In the genomic region with DNA sequence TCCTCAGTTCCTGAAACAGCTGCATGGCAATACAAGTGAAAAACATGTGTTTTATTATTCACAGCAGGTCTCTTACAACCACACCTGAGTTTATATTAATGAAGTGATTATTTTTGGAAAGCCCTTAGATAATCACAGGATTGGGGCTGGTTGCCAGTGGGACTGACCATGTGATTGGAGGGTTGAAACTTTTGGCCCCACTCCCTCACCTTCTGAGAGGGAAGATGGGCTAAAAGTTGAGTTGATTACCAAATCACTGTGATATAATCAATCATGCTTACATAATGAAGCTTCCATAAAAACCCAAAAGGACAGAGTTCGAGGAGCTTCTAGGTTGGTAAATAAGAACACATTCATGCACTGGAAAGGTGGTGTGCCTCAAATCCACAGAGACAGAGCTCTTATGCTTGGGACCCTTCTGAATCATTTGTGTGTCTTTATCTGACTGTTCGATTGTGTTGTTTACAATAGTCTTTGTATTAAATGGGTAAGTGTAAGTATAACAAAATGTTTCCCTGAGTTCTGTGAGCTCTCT, we compare ENCODE assay signal across 1 cellular context.
TF ChIP-seq lines count a peak whose summit lies in the region.

No MANE protein-coding gene starts in this region.

TF ChIP-seq in K562, 482 proteins besides CTCF, POLR2A, EP300 and RAD21 (continued from another document):
- TF ChIP-seq, protein P1, sequence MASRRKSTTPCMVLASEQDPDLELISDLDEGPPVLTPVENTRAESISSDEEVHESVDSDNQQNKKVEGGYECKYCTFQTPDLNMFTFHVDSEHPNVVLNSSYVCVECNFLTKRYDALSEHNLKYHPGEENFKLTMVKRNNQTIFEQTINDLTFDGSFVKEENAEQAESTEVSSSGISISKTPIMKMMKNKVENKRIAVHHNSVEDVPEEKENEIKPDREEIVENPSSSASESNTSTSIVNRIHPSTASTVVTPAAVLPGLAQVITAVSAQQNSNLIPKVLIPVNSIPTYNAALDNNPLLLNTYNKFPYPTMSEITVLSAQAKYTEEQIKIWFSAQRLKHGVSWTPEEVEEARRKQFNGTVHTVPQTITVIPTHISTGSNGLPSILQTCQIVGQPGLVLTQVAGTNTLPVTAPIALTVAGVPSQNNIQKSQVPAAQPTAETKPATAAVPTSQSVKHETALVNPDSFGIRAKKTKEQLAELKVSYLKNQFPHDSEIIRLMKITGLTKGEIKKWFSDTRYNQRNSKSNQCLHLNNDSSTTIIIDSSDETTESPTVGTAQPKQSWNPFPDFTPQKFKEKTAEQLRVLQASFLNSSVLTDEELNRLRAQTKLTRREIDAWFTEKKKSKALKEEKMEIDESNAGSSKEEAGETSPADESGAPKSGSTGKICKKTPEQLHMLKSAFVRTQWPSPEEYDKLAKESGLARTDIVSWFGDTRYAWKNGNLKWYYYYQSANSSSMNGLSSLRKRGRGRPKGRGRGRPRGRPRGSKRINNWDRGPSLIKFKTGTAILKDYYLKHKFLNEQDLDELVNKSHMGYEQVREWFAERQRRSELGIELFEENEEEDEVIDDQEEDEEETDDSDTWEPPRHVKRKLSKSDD (conservative IDR thresholded peaks at IDR 0.05; ENCODE audit: low read length), result no peak
- no peak for TF ChIP-seq DNMT1 (IDR thresholded peaks at IDR 0.05)
- no peak for TF ChIP-seq ZKSCAN8 (CRISPR knock-in tag; IDR thresholded peaks at IDR 0.05)
- TF ChIP-seq PTRF (tag; IDR thresholded peaks at IDR 0.05), result no peak
- TF ChIP-seq PTTG1 (tag; IDR thresholded peaks at IDR 0.05; ENCODE audit: low read depth), result no peak
- no peak for TF ChIP-seq IRF1 (CRISPR knock-in tag; IDR thresholded peaks at IDR 0.05; ENCODE audit: borderline replicate concordance)
- TF ChIP-seq, protein P2, sequence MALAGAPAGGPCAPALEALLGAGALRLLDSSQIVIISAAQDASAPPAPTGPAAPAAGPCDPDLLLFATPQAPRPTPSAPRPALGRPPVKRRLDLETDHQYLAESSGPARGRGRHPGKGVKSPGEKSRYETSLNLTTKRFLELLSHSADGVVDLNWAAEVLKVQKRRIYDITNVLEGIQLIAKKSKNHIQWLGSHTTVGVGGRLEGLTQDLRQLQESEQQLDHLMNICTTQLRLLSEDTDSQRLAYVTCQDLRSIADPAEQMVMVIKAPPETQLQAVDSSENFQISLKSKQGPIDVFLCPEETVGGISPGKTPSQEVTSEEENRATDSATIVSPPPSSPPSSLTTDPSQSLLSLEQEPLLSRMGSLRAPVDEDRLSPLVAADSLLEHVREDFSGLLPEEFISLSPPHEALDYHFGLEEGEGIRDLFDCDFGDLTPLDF (CRISPR knock-in tag; IDR thresholded peaks at IDR 0.05), result no peak
- TF ChIP-seq, protein P3, sequence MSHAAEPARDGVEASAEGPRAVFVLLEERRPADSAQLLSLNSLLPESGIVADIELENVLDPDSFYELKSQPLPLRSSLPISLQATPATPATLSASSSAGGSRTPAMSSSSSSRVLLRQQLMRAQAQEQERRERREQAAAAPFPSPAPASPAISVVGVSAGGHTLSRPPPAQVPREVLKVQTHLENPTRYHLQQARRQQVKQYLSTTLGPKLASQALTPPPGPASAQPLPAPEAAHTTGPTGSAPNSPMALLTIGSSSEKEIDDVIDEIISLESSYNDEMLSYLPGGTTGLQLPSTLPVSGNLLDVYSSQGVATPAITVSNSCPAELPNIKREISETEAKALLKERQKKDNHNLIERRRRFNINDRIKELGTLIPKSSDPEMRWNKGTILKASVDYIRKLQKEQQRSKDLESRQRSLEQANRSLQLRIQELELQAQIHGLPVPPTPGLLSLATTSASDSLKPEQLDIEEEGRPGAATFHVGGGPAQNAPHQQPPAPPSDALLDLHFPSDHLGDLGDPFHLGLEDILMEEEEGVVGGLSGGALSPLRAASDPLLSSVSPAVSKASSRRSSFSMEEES (CRISPR knock-in tag; IDR thresholded peaks at IDR 0.05), result no peak
- no peak for TF ChIP-seq HMG20B (CRISPR knock-in tag; IDR thresholded peaks at IDR 0.05)
- TF ChIP-seq MAZ (CRISPR knock-in tag; conservative IDR thresholded peaks at IDR 0.05 in 1 of 2, IDR thresholded peaks at IDR 0.05 in 1 of 2), result no peak
- no peak for TF ChIP-seq HOXB6 (CRISPR knock-in tag; IDR thresholded peaks at IDR 0.05; ENCODE audit: borderline replicate concordance)
- TF ChIP-seq STAG1 (CRISPR knock-in tag; IDR thresholded peaks at IDR 0.05; ENCODE audit: borderline replicate concordance), result no peak
